ENCODE assay signal across 8 cellular contexts in the genomic region with DNA sequence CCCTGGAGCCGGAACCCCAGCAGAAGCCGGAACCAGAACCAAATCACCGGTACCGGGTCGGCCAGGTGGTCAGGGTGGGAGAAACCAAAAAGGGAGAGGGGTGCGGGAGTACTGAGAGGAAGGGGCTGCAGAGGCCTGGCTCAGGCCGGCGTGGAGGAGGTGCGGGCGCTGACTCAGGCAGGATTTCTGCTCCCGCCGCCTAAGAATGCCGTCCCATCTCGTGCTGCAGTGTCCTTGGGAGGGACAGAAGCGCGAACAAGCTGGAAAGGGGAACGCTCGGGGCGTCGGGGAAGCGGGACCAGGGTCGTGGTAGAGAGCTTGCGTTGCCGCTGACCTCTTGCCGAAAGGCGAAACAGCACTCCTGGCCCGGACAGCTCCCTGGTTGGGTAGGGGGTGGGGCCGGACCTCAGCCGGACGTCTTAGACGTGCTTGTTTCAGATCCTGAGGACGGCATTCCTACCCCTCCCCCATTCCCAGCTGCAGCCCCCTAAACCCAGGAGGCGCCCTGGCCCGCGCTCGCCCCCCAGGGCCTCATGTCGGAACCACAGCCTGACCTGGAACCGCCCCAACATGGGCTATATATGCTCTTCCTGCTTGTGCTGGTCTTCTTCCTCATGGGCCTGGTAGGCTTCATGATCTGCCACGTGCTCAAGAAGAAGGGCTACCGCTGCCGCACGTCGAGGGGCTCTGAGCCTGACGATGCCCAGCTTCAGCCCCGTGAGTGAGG. TPM values are rescaled to one million over a fixed set of nuclear protein-coding genes. Genes with fewer than 3 reads are reported as not detected.
A peak's percentile ranks its signal among the peaks of the same experiment; 100 is the strongest.
DNase-seq lines count a peak whose midpoint lies in the region; ATAC-seq and TF ChIP-seq lines count a peak whose summit lies in the region.

No MANE protein-coding gene starts in this region.

- H3K36me3 Mint-ChIP-seq in activated T-helper 2 cell treated with anti-CD3 and anti-CD28 coated beads, Interferon-gamma antibody, Interleukin-2, Interleukin-4, amounts not matched to agents 10 μg/mL and 5 μg/mL and 100 μg/mL, durations not matched to agents 14 hours and 24 hours and 36 hours (ENCODE audit: low read depth) = peaks cover 35% of the 10 kb centered on the region

- peak overlapping the region; percentile 87 for H3K4me3 Mint-ChIP-seq in activated T-helper 2 cell treated with anti-CD3 and anti-CD28 coated beads, Interferon-gamma antibody, Interleukin-2, Interleukin-4, amounts not matched to agents 10 μg/mL and 5 μg/mL and 100 μg/mL, durations not matched to agents 14 hours and 24 hours and 36 hours (ENCODE audit: low read depth)

- TF ChIP-seq CTCF in GM12873 (IDR thresholded peaks at IDR 0.05; ENCODE audit: insufficient read depth, low read depth, low read length, missing control alignments) = peak; percentile 68
- peak; percentile 48 for TF ChIP-seq CTCF in foreskin keratinocyte (conservative IDR thresholded peaks at IDR 0.05)
- TF ChIP-seq CTCF in uterus (IDR thresholded peaks at IDR 0.05) = peak in 2 of 4 experiments; percentile 1 to 14

- no peaks in the 10 kb centered on the region for H3K9me3 Mint-ChIP-seq in activated T-helper 2 cell treated with anti-CD3 and anti-CD28 coated beads, Interferon-gamma antibody, Interleukin-2, Interleukin-4, amounts not matched to agents 10 μg/mL and 5 μg/mL and 100 μg/mL, durations not matched to agents 14 hours and 24 hours and 36 hours

- peak overlapping the region; percentile 97 for H2AFZ ChIP-seq in neuron (ENCODE audit: low read depth, low read length)

- peak overlapping the region; percentile 44 for H3K27ac ChIP-seq in foreskin keratinocyte
- no peak overlapping the region for H3K27ac ChIP-seq in uterus

- H3K9me3 ChIP-seq in neuron (ENCODE audit: low read length) = no peaks in the 10 kb centered on the region
- H3K9me3 ChIP-seq in uterus = no peaks in the 10 kb centered on the region

- peak overlapping the region; percentile 81 for H3K27ac Mint-ChIP-seq in activated T-helper 2 cell treated with anti-CD3 and anti-CD28 coated beads, Interferon-gamma antibody, Interleukin-2, Interleukin-4, amounts not matched to agents 10 μg/mL and 5 μg/mL and 100 μg/mL, durations not matched to agents 14 hours and 24 hours and 36 hours

- peaks cover 40% of the 10 kb centered on the region for H3K4me1 Mint-ChIP-seq in activated T-helper 2 cell treated with anti-CD3 and anti-CD28 coated beads, Interferon-gamma antibody, Interleukin-2, Interleukin-4, amounts not matched to agents 10 μg/mL and 5 μg/mL and 100 μg/mL, durations not matched to agents 14 hours and 24 hours and 36 hours (ENCODE audit: low read depth)

- peak overlapping the region; percentile 84 for H3K4me3 ChIP-seq in neuron (ENCODE audit: low read length)
- H3K4me3 ChIP-seq in uterus = peak overlapping the region; percentile 70 to 92

- intact Hi-C loops in activated T-helper 2 cell treated with anti-CD3 and anti-CD28 coated beads, Interferon-gamma antibody, Interleukin-2, Interleukin-4, amounts not matched to agents 10 μg/mL and 5 μg/mL and 100 μg/mL, durations not matched to agents 14 hours and 24 hours and 36 hours (cut with micrococcal nuclease) = no loop called here
- intact Hi-C loops in uterus (cut with DNase I; ENCODE audit: low total_unique reads) = no loop called here

- no peaks in the 10 kb centered on the region for H3K27me3 Mint-ChIP-seq in activated T-helper 2 cell treated with anti-CD3 and anti-CD28 coated beads, Interferon-gamma antibody, Interleukin-2, Interleukin-4, amounts not matched to agents 10 μg/mL and 5 μg/mL and 100 μg/mL, durations not matched to agents 14 hours and 24 hours and 36 hours (ENCODE audit: low read depth)

- ATAC-seq in HG03103 (IDR thresholded peaks at IDR 0.05; ENCODE audit: low read depth, unreplicated experiment) (peak; percentile 35), foreskin keratinocyte (peak; percentile 15), GM18907 (IDR thresholded peaks at IDR 0.05; ENCODE audit: unreplicated experiment) (no peak)

- no peak for TF ChIP-seq POLR2A in uterus (IDR thresholded peaks at IDR 0.05)

- H3K36me3 ChIP-seq in neuron (ENCODE audit: insufficient read depth, low read length) = peaks cover 11% of the 10 kb centered on the region
- H3K36me3 ChIP-seq in uterus = no peaks in the 10 kb centered on the region

- DNase-seq in RPMI7951 (ENCODE audit: low read depth) (peak; percentile 42), foreskin keratinocyte (peak in 1 of 2 donors; percentile 23), uterus (peak; percentile 47 to 50)
- DNase-seq in activated T-helper 2 cell treated with anti-CD3 and anti-CD28 coated beads, Interferon-gamma antibody, Interleukin-2, Interleukin-4, amounts not matched to agents 10 μg/mL and 5 μg/mL and 100 μg/mL, durations not matched to agents 14 hours and 24 hours and 36 hours (ENCODE audit: low spot score) = peak; percentile 53

- H3K27me3 ChIP-seq in foreskin keratinocyte = no peaks in the 10 kb centered on the region
- H3K27me3 ChIP-seq in neuron (ENCODE audit: insufficient read depth, low read length) = no peaks in the 10 kb centered on the region
- H3K27me3 ChIP-seq in uterus = no peaks in the 10 kb centered on the region

- H3K4me1 ChIP-seq in foreskin keratinocyte (no peaks in the 10 kb centered on the region), neuron (ENCODE audit: insufficient read depth, low read length) (peaks cover 23% of the 10 kb centered on the region), uterus (peaks cover 6 to 13% of the 10 kb centered on the region in 2 donors)

RNA-seq across cellular contexts. Expression of gene RELL2, which starts 1.1 kb away (rescaled TPM):
- 2.8 and 5.2 TPM in 2 replicates for total RNA-seq in RPMI7951 (2014; rRNA removed; shearing (Covaris generic))
- 15.9 and 16.1 TPM in 2 replicates for total RNA-seq in activated T-helper 2 cell treated with anti-CD3 and anti-CD28 coated beads, Interferon-gamma antibody, Interleukin-2, Interleukin-4, amounts not matched to agents 10 μg/mL and 5 μg/mL and 100 μg/mL, durations not matched to agents 14 hours and 24 hours and 36 hours
- total RNA-seq in foreskin keratinocyte (16.3 and 20.3 TPM in 2 replicates), uterus (1 to 10 TPM in 1 of 4 donors, under 1 TPM in 1, not detected in 2; 0.35 to 1.7 TPM)
- polyA plus RNA-seq in foreskin keratinocyte = 16.7 and 21.5 TPM in 2 replicates

RNA-seq across cellular contexts. Expression of gene HDAC3, which starts 1.2 kb away (rescaled TPM):
- total RNA-seq in RPMI7951 (2014; rRNA removed; shearing (Covaris generic)) = 43.9 and 52.4 TPM in 2 replicates
- total RNA-seq in activated T-helper 2 cell treated with anti-CD3 and anti-CD28 coated beads, Interferon-gamma antibody, Interleukin-2, Interleukin-4, amounts not matched to agents 10 μg/mL and 5 μg/mL and 100 μg/mL, durations not matched to agents 14 hours and 24 hours and 36 hours = 92.4 and 95.2 TPM in 2 replicates
- total RNA-seq in foreskin keratinocyte (64.1 and 67.5 TPM in 2 replicates), uterus (10 to 100 TPM; 24.8 to 68.0 (median 46.0) TPM)
- polyA plus RNA-seq in foreskin keratinocyte = 65.9 and 71.7 TPM in 2 replicates

RNA-seq across cellular contexts. Expression of gene FCHSD1, which starts 13.4 kb away (rescaled TPM):
- total RNA-seq in RPMI7951 (2014; rRNA removed; shearing (Covaris generic)) = 8.5 and 11.1 TPM in 2 replicates
- total RNA-seq in activated T-helper 2 cell treated with anti-CD3 and anti-CD28 coated beads, Interferon-gamma antibody, Interleukin-2, Interleukin-4, amounts not matched to agents 10 μg/mL and 5 μg/mL and 100 μg/mL, durations not matched to agents 14 hours and 24 hours and 36 hours = 37.4 and 42.8 TPM in 2 replicates
- total RNA-seq in foreskin keratinocyte (13.5 and 14.6 TPM in 2 replicates), uterus (10 to 100 TPM in 2 of 4 donors, 1 to 10 TPM in 2; 2.4 to 27.2 (median 11.3) TPM)
- polyA plus RNA-seq in foreskin keratinocyte = 9.8 and 11.3 TPM in 2 replicates

RNA-seq across cellular contexts. Expression of gene DIAPH1, which starts 19.1 kb away (rescaled TPM):
- total RNA-seq in RPMI7951 (2014; rRNA removed; shearing (Covaris generic)) = 29.1 and 40.1 TPM in 2 replicates
- 228 and 234 TPM in 2 replicates for total RNA-seq in activated T-helper 2 cell treated with anti-CD3 and anti-CD28 coated beads, Interferon-gamma antibody, Interleukin-2, Interleukin-4, amounts not matched to agents 10 μg/mL and 5 μg/mL and 100 μg/mL, durations not matched to agents 14 hours and 24 hours and 36 hours
- 146 TPM in 2 replicates for total RNA-seq in foreskin keratinocyte
- 118 and 134 TPM in 2 replicates for polyA plus RNA-seq in foreskin keratinocyte
- total RNA-seq in uterus = 10 to 100 TPM; 27.7 to 69.4 (median 30.2) TPM

RNA-seq across cellular contexts. Expression of gene ARAP3, which starts 44.2 kb away (rescaled TPM):
- 5.3 and 5.4 TPM in 2 replicates for total RNA-seq in RPMI7951 (2014; rRNA removed; shearing (Covaris generic))
- 9.9 and 10.5 TPM in 2 replicates for total RNA-seq in activated T-helper 2 cell treated with anti-CD3 and anti-CD28 coated beads, Interferon-gamma antibody, Interleukin-2, Interleukin-4, amounts not matched to agents 10 μg/mL and 5 μg/mL and 100 μg/mL, durations not matched to agents 14 hours and 24 hours and 36 hours
- total RNA-seq in foreskin keratinocyte (4.8 and 7.0 TPM in 2 replicates), uterus (10 to 100 TPM in 2 of 4 donors, 1 to 10 TPM in 2; 4.1 to 39.9 (median 12.5) TPM)
- 3.7 and 5.0 TPM in 2 replicates for polyA plus RNA-seq in foreskin keratinocyte
